Comparison of ENCODE assay signal across 8 cellular contexts in genomic region chr19:55599468-55600335, GRCh38. TPM values are rescaled to one million over a fixed set of nuclear protein-coding genes. Genes with fewer than 3 reads are reported as not detected.
DNase-seq lines count a peak whose midpoint lies in the region; ATAC-seq and TF ChIP-seq lines count a peak whose summit lies in the region.

Gene FIZ1, minus strand, starts transcription at chr19:55599517. Its CDS starts 1,652 bp downstream, at chr19:55597865.
Gene ZNF524, plus strand, starts transcription at chr19:55600288. Its CDS starts 1,825 bp downstream, at chr19:55602113.

- peak within 1 kb of the TSS; percentile 66 to 76 for H3K4me3 ChIP-seq in DND-41 (ENCODE audit: low read depth in 1 of 2, low read length in 2 of 2)
- peak within 1 kb of the TSS; percentile 58 for H3K4me3 ChIP-seq in GM23338
- peak within 1 kb of the TSS; percentile 61 for H3K4me3 ChIP-seq in LNCaP clone FGC (ENCODE audit: low read depth, low read length)

- H3F3A ChIP-seq in GM23338 (replicated peaks; ENCODE audit: low read depth) = peaks cover 20% of the 10 kb centered on the region

- H3K4me2 ChIP-seq in DND-41 (ENCODE audit: insufficient read depth, low read length) (peak within 1 kb of the TSS; percentile 93), GM23338 (peak within 1 kb of the TSS; percentile 95)

- peak; percentile 79 for ATAC-seq in DND-41 (ENCODE audit: insufficient read depth, low read depth)
- peak; percentile 61 for ATAC-seq in GM23338
- ATAC-seq in naive thymus-derived CD8-positive, alpha-beta T cell = peak; percentile 76 to 78
- peak; percentile 78 to 80 for ATAC-seq in stimulated activated naive B cell treated with anti-CD40 and anti-IgM and Interleukin-4, amounts not matched to agents 10 μg/mL and 1 μg/mL and 100 μg/mL, for 72 hours (replicated peaks)

- H3K27me3 ChIP-seq in DND-41 (ENCODE audit: insufficient read depth, low read length, poor library complexity) (no peaks in the 10 kb centered on the region), GM23338 (ENCODE audit: insufficient read depth) (no peaks in the 10 kb centered on the region)

- intact Hi-C loops in activated T-helper 1 cell treated with anti-CD3 and anti-CD28 coated beads, Interleukin-12 subunit alpha, Interleukin-12 subunit beta, Interleukin-2, Interleukin-4 antibody, amounts not matched to agents 30 ng/mL and 10 ng/mL and 1 ng/mL, durations not matched to agents 14 hours and 24 hours and 36 hours (cut with micrococcal nuclease) = loop anchor here (1.0 to 5.0 kb wide), 15 partner anchors 12 to 1732 kb away; partner anchors contain the start of genes HSPBP1, ISOC2, KMT5C and MYADM

- H3K4me3 Mint-ChIP-seq in GM23338 = peak within 1 kb of the TSS; percentile 99
- H3K4me3 Mint-ChIP-seq in activated T-helper 1 cell treated with anti-CD3 and anti-CD28 coated beads, Interleukin-12 subunit alpha, Interleukin-12 subunit beta, Interleukin-2, Interleukin-4 antibody, amounts not matched to agents 30 ng/mL and 10 ng/mL and 1 ng/mL, durations not matched to agents 14 hours and 24 hours and 36 hours = peak within 1 kb of the TSS; percentile 93
- peak within 1 kb of the TSS; percentile 89 to 100 (median 99) for H3K4me3 Mint-ChIP-seq in naive thymus-derived CD8-positive, alpha-beta T cell
- H3K4me3 Mint-ChIP-seq in stimulated activated naive B cell treated with anti-CD40 and anti-IgM and Interleukin-4, amounts not matched to agents 10 μg/mL and 1 μg/mL and 100 μg/mL, for 72 hours = peak within 1 kb of the TSS; percentile 90 to 98

- H3K36me3 Mint-ChIP-seq in GM23338 (ENCODE audit: low read depth) = peaks cover 28% of the 10 kb centered on the region
- H3K36me3 Mint-ChIP-seq in activated T-helper 1 cell treated with anti-CD3 and anti-CD28 coated beads, Interleukin-12 subunit alpha, Interleukin-12 subunit beta, Interleukin-2, Interleukin-4 antibody, amounts not matched to agents 30 ng/mL and 10 ng/mL and 1 ng/mL, durations not matched to agents 14 hours and 24 hours and 36 hours (ENCODE audit: low read depth) = peaks cover 32% of the 10 kb centered on the region
- peaks cover 0 to 26% (median 17%) of the 10 kb centered on the region in 3 donors for H3K36me3 Mint-ChIP-seq in naive thymus-derived CD8-positive, alpha-beta T cell
- H3K36me3 Mint-ChIP-seq in stimulated activated naive B cell treated with anti-CD40 and anti-IgM and Interleukin-4, amounts not matched to agents 10 μg/mL and 1 μg/mL and 100 μg/mL, for 72 hours = peaks cover 37 to 43% of the 10 kb centered on the region in 2 donors

- H3K36me3 ChIP-seq in DND-41 (ENCODE audit: insufficient read depth, low read length) (peaks cover 31% of the 10 kb centered on the region), GM23338 (ENCODE audit: insufficient read depth) (0 out of 2 replicates have a peak, but pooled peaks cover 3% of the 10 kb centered on the region)

- TF ChIP-seq CTCF in DND-41 (IDR thresholded peaks at IDR 0.05; ENCODE audit: borderline replicate concordance, extremely low read depth, low read length, poor library complexity, severe bottlenecking) (no peak), GM23338 (conservative IDR thresholded peaks at IDR 0.05; ENCODE audit: low read depth in 2 of 2) (no peak), LNCaP clone FGC (IDR thresholded peaks at IDR 0.05; ENCODE audit: control insufficient read depth, extremely low read depth, insufficient read depth) (no peak)

- H3K27ac ChIP-seq in DND-41 (ENCODE audit: low read length) = peak within 1 kb of the TSS; percentile 99
- peak within 1 kb of the TSS; percentile 94 for H3K27ac ChIP-seq in GM23338 (ENCODE audit: low read depth)

- peak within 1 kb of the TSS; percentile 99 for H3K9ac ChIP-seq in DND-41 (ENCODE audit: low read depth, low read length)

- H3K79me2 ChIP-seq in DND-41 (ENCODE audit: insufficient read depth, low read length) = peaks cover 17% of the 10 kb centered on the region
- H3K79me2 ChIP-seq in GM23338 (replicated peaks; ENCODE audit: insufficient read depth) = no peaks in the 10 kb centered on the region; the same call in 1 of the 2 replicates

- peaks cover 6% of the 10 kb centered on the region for H3K9me3 Mint-ChIP-seq in GM23338
- no peaks in the 10 kb centered on the region for H3K9me3 Mint-ChIP-seq in activated T-helper 1 cell treated with anti-CD3 and anti-CD28 coated beads, Interleukin-12 subunit alpha, Interleukin-12 subunit beta, Interleukin-2, Interleukin-4 antibody, amounts not matched to agents 30 ng/mL and 10 ng/mL and 1 ng/mL, durations not matched to agents 14 hours and 24 hours and 36 hours
- peaks cover 0 to 1% (median 0%) of the 10 kb centered on the region in 9 donors for H3K9me3 Mint-ChIP-seq in naive thymus-derived CD8-positive, alpha-beta T cell
- peaks cover 12 to 15% of the 10 kb centered on the region in 2 donors for H3K9me3 Mint-ChIP-seq in stimulated activated naive B cell treated with anti-CD40 and anti-IgM and Interleukin-4, amounts not matched to agents 10 μg/mL and 1 μg/mL and 100 μg/mL, for 72 hours

- no peaks in the 10 kb centered on the region for H3K9me2 ChIP-seq in GM23338 (ENCODE audit: insufficient read depth)

- H3K4me1 ChIP-seq in DND-41 (ENCODE audit: insufficient read depth, low read length) = peaks cover 39% of the 10 kb centered on the region
- peaks cover 18% of the 10 kb centered on the region for H3K4me1 ChIP-seq in GM23338 (ENCODE audit: insufficient read depth)

- H3K4me1 Mint-ChIP-seq in GM23338 = peaks cover 30% of the 10 kb centered on the region
- H3K4me1 Mint-ChIP-seq in activated T-helper 1 cell treated with anti-CD3 and anti-CD28 coated beads, Interleukin-12 subunit alpha, Interleukin-12 subunit beta, Interleukin-2, Interleukin-4 antibody, amounts not matched to agents 30 ng/mL and 10 ng/mL and 1 ng/mL, durations not matched to agents 14 hours and 24 hours and 36 hours (ENCODE audit: low read depth) = peaks cover 29% of the 10 kb centered on the region
- H3K4me1 Mint-ChIP-seq in naive thymus-derived CD8-positive, alpha-beta T cell = peaks cover 16 to 39% (median 29%) of the 10 kb centered on the region in 4 donors
- peaks cover 26 to 61% of the 10 kb centered on the region in 2 donors for H3K4me1 Mint-ChIP-seq in stimulated activated naive B cell treated with anti-CD40 and anti-IgM and Interleukin-4, amounts not matched to agents 10 μg/mL and 1 μg/mL and 100 μg/mL, for 72 hours

- no peaks in the 10 kb centered on the region for H4K20me1 ChIP-seq in DND-41 (ENCODE audit: insufficient read depth, low read length)
- H4K20me1 ChIP-seq in GM23338 (replicated peaks; ENCODE audit: insufficient read depth) = no peaks in the 10 kb centered on the region

- DNase-seq in DND-41 (peak; percentile 99), GM23338 (ENCODE audit: low spot score) (peak; percentile 99), LNCaP clone FGC (ENCODE audit: low read depth) (peak; percentile 95), RPMI8226 (peak; percentile 95), fibroblast of gingiva (ENCODE audit: low read depth) (peak; percentile 99)
- peak; percentile 95 for DNase-seq in activated T-helper 1 cell treated with anti-CD3 and anti-CD28 coated beads, Interleukin-12 subunit alpha, Interleukin-12 subunit beta, Interleukin-2, Interleukin-4 antibody, amounts not matched to agents 30 ng/mL and 10 ng/mL and 1 ng/mL, durations not matched to agents 14 hours and 24 hours and 36 hours (ENCODE audit: low spot score)
- DNase-seq in naive thymus-derived CD8-positive, alpha-beta T cell = peak; percentile 89 to 99 (median 96)
- peak; percentile 96 for DNase-seq in stimulated activated naive B cell treated with anti-CD40 and anti-IgM and Interleukin-4, amounts not matched to agents 10 μg/mL and 1 μg/mL and 100 μg/mL, for 72 hours

- peak within 1 kb of the TSS; percentile 100 for H3K27ac Mint-ChIP-seq in GM23338
- H3K27ac Mint-ChIP-seq in activated T-helper 1 cell treated with anti-CD3 and anti-CD28 coated beads, Interleukin-12 subunit alpha, Interleukin-12 subunit beta, Interleukin-2, Interleukin-4 antibody, amounts not matched to agents 30 ng/mL and 10 ng/mL and 1 ng/mL, durations not matched to agents 14 hours and 24 hours and 36 hours = peak within 1 kb of the TSS; percentile 98
- H3K27ac Mint-ChIP-seq in naive thymus-derived CD8-positive, alpha-beta T cell = peak within 1 kb of the TSS; percentile 96 to 100 (median 99)
- H3K27ac Mint-ChIP-seq in stimulated activated naive B cell treated with anti-CD40 and anti-IgM and Interleukin-4, amounts not matched to agents 10 μg/mL and 1 μg/mL and 100 μg/mL, for 72 hours = peak within 1 kb of the TSS; percentile 100

- H3K9me3 ChIP-seq in DND-41 (ENCODE audit: insufficient read depth, low read length, severe bottlenecking) = no peaks in the 10 kb centered on the region

- peaks cover 27% of the 10 kb centered on the region for H3K27me3 Mint-ChIP-seq in GM23338 (ENCODE audit: insufficient read depth, low read depth, poor library complexity)
- no peaks in the 10 kb centered on the region for H3K27me3 Mint-ChIP-seq in activated T-helper 1 cell treated with anti-CD3 and anti-CD28 coated beads, Interleukin-12 subunit alpha, Interleukin-12 subunit beta, Interleukin-2, Interleukin-4 antibody, amounts not matched to agents 30 ng/mL and 10 ng/mL and 1 ng/mL, durations not matched to agents 14 hours and 24 hours and 36 hours (ENCODE audit: insufficient read depth)
- no peaks in the 10 kb centered on the region for H3K27me3 Mint-ChIP-seq in naive thymus-derived CD8-positive, alpha-beta T cell
- H3K27me3 Mint-ChIP-seq in stimulated activated naive B cell treated with anti-CD40 and anti-IgM and Interleukin-4, amounts not matched to agents 10 μg/mL and 1 μg/mL and 100 μg/mL, for 72 hours = no peaks in the 10 kb centered on the region

- H2AFZ ChIP-seq in DND-41 (ENCODE audit: low read depth, low read length) = peak within 1 kb of the TSS; percentile 83
- H2AFZ ChIP-seq in GM23338 = peak within 1 kb of the TSS; percentile 2; the same call in 1 of the 2 replicates

- POLR2A ChIA-PET in naive thymus-derived CD8-positive, alpha-beta T cell (lab: Charles Lee) = interaction anchor here (0.6 to 6.3 kb wide), 26 partner anchors 12 to 1151 kb away, joined by 3 to 60 read pairs (median 4); partner anchors contain the start of genes HSPBP1, ISOC2, KMT5C and LENG8

RNA-seq across cellular contexts. Expression of gene FIZ1, which starts in this region (rescaled TPM):
- 10.1 and 12.6 TPM in 2 replicates for total RNA-seq in GM23338 (2014; rRNA removed; shearing (Covaris generic))
- 5.3 and 5.4 TPM in 2 replicates for polyA plus RNA-seq in GM23338 (2016; fragmentation: Nextera tagmentation; extraction: Ambion mirVana)
- total RNA-seq in activated T-helper 1 cell treated with anti-CD3 and anti-CD28 coated beads, Interleukin-12 subunit alpha, Interleukin-12 subunit beta, Interleukin-2, Interleukin-4 antibody, amounts not matched to agents 30 ng/mL and 10 ng/mL and 1 ng/mL, durations not matched to agents 14 hours and 24 hours and 36 hours = 24.2 and 24.7 TPM in 2 replicates
- total RNA-seq in naive thymus-derived CD8-positive, alpha-beta T cell = 10 to 100 TPM; 19.0 to 22.0 TPM
- 1 to 10 TPM; 2.8 to 5.4 (median 3.4) TPM for polyA plus RNA-seq in naive thymus-derived CD8-positive, alpha-beta T cell

RNA-seq across cellular contexts. Expression of gene ZNF524, which starts in this region (rescaled TPM):
- total RNA-seq in GM23338 (2014; rRNA removed; shearing (Covaris generic)) = 8.3 and 16.5 TPM in 2 replicates
- 5.7 and 6.0 TPM in 2 replicates for polyA plus RNA-seq in GM23338 (2016; fragmentation: Nextera tagmentation; extraction: Ambion mirVana)
- 20.0 and 22.9 TPM in 2 replicates for total RNA-seq in activated T-helper 1 cell treated with anti-CD3 and anti-CD28 coated beads, Interleukin-12 subunit alpha, Interleukin-12 subunit beta, Interleukin-2, Interleukin-4 antibody, amounts not matched to agents 30 ng/mL and 10 ng/mL and 1 ng/mL, durations not matched to agents 14 hours and 24 hours and 36 hours
- total RNA-seq in naive thymus-derived CD8-positive, alpha-beta T cell = 10 to 100 TPM; 19.1 to 20.7 TPM
- polyA plus RNA-seq in naive thymus-derived CD8-positive, alpha-beta T cell = 10 to 100 TPM; 21.5 to 31.6 (median 23.6) TPM

Comparison
In these comparisons a context has a peak if more than half of its experiments do, and no peak if none do; other contexts are left out.
1. Peak in every context shown above with its lines: DNase-seq, ATAC-seq, H3K4me3 ChIP-seq and H3K27ac ChIP-seq.